20 cellular contexts compared by ENCODE assay signal in the genomic region with DNA sequence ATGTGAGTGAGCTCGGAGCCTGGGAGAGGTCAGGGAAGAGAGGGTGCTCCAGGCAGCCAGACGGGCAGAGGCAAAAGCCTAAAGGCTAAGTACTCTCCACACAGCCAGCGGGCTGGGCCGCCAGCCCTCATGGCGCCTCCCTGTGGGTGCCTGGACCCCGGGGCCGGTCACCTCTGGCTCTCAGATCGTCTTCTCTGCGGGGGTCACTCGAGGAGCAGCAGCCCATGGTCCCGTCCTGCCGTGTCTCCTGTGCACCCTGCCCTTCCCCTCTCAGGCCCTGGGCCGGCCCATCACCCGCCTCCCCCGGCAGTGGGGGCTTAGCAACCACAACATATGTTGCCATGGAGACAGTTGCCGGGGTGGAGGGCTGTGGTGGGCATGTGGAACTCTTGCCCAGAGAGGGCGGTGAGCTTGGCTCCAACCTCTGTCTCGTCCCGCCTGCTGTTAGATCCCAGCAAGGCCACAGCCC. TPM values are rescaled to one million over a fixed set of nuclear protein-coding genes. Genes with fewer than 3 reads are reported as not detected.
A peak's percentile ranks its signal among the peaks of the same experiment; 100 is the strongest.
DNase-seq lines count a peak whose midpoint lies in the region; ATAC-seq and TF ChIP-seq lines count a peak whose summit lies in the region.
"Had no signal": no experiment of that assay in that cellular context is flagged by ENCODE, and none has a peak within 500 bp of the region (broad histone marks: within the 10 kb centered on the region; RNA-seq: fewer than 3 reads in every experiment).

No MANE protein-coding gene starts in this region.

- no peak overlapping the region for H3K4ac ChIP-seq in neuronal stem cell (ENCODE audit: low read length)

- H2BK15ac ChIP-seq in neuronal stem cell (ENCODE audit: low read length) = no peak overlapping the region

- peaks cover 46% of the 10 kb centered on the region for H3K36me3 ChIP-seq in left ventricle myocardium inferior
- peaks cover 0 to 33% (median 3%) of the 10 kb centered on the region in 3 donors for H3K36me3 ChIP-seq in esophagus squamous epithelium
- H3K36me3 ChIP-seq in neuronal stem cell (replicated peaks in 1 of 2; ENCODE audit: control insufficient read depth in 2 of 2, insufficient read depth in 2 of 2, low read length in 2 of 2) = no peaks in the 10 kb centered on the region
- no peaks in the 10 kb centered on the region for H3K36me3 ChIP-seq in prostate gland
- H3K36me3 ChIP-seq: uterus had no signal

- H3K9me3 ChIP-seq in left ventricle myocardium inferior (replicated peaks) = no peaks in the 10 kb centered on the region
- no peaks in the 10 kb centered on the region for H3K9me3 ChIP-seq in esophagus squamous epithelium
- peaks cover 0 to 2% of the 10 kb centered on the region in 2 donors for H3K9me3 ChIP-seq in neuronal stem cell (replicated peaks in 1 of 2; ENCODE audit: control insufficient read depth in 2 of 2, insufficient read depth in 1 of 2, low read depth in 1 of 2, low read length in 2 of 2)
- H3K9me3 ChIP-seq in prostate gland = no peaks in the 10 kb centered on the region
- H3K9me3 ChIP-seq: mucosa of descending colon, right lobe of liver, uterus had no signal

- peak overlapping the region; percentile 23 for H4K8ac ChIP-seq in neuronal stem cell (ENCODE audit: low read depth, low read length)

- TF ChIP-seq POLR2A in esophagus squamous epithelium (IDR thresholded peaks at IDR 0.05) (no peak), prostate gland (IDR thresholded peaks at IDR 0.05) (no peak)

- H3K4me2 ChIP-seq in neuronal stem cell (ENCODE audit: insufficient read depth, low read length, poor library complexity, severe bottlenecking) = no peak overlapping the region

- WGBS in esophagus squamous epithelium, 2 donors = 64 to 92% methylated on average over 4 to 8 of the region's 19 CpGs
- no CpG with 5 or more reads among the region's 19 CpGs for WGBS in neuronal stem cell (ENCODE audit: extremely low coverage in 2 of 2, insufficient read length in 2 of 2, insufficient replicate concordance in 1 of 2), 2 donors
- WGBS in prostate gland = 82% methylated on average over 11 of the region's 19 CpGs

- peaks cover 6% of the 10 kb centered on the region for H3K4me1 Mint-ChIP-seq in stimulated activated memory B cell treated with anti-CD40 and anti-IgM and Interleukin-4, amounts not matched to agents 10 μg/mL and 1 μg/mL and 100 μg/mL, for 72 hours

- DNase-seq in left ventricle myocardium inferior (no peak), left cardiac atrium (no peak), esophagus squamous epithelium (lab: John Stamatoyannopoulos, UW) (no peak), neuronal stem cell (ENCODE audit: low spot score) (no peak), prostate gland (ENCODE audit: low spot score) (no peak), kidney glomerular epithelial cell (lab: John Stamatoyannopoulos, UW) (no peak)
- DNase-seq: activated CD4-positive, alpha-beta T cell treated with anti-CD3 and anti-CD28 coated beads, Interleukin-2, amount 50 U/mL, for 1 hour; GF-D8; immature natural killer cell; NCI-H2171; NK-92 treated with Interleukin-12 subunit alpha and Interleukin-12 subunit beta, amount 100 ng/mL, for 24 hours; SHP77; stimulated activated CD4-positive, alpha-beta T cell treated with anti-CD3 and anti-CD28 coated beads, Interleukin-4, amount 100 ng/mL, for 4 hours; T-helper 9 cell had no signal

- H3K9ac ChIP-seq in neuronal stem cell (ENCODE audit: low read depth, low read length, poor library complexity) = no peak overlapping the region

- H4K91ac ChIP-seq in neuronal stem cell (ENCODE audit: low read depth, low read length, poor library complexity) = no peak overlapping the region

- H3K4me3 Mint-ChIP-seq in stimulated activated memory B cell treated with anti-CD40 and anti-IgM and Interleukin-4, amounts not matched to agents 10 μg/mL and 1 μg/mL and 100 μg/mL, for 72 hours = no peak overlapping the region
- H3K4me3 Mint-ChIP-seq: activated T-helper 1 cell treated with anti-CD3 and anti-CD28 coated beads, Interleukin-12 subunit alpha, Interleukin-12 subunit beta, Interleukin-2, Interleukin-4 antibody, amounts not matched to agents 30 ng/mL and 10 ng/mL and 1 ng/mL, durations not matched to agents 14 hours and 24 hours and 36 hours; immature natural killer cell had no signal

- no peak overlapping the region for H2BK120ac ChIP-seq in neuronal stem cell (ENCODE audit: low read depth, low read length)

- TF ChIP-seq CTCF in left ventricle myocardium inferior (IDR thresholded peaks at IDR 0.05; ENCODE audit: borderline replicate concordance) (no peak), esophagus squamous epithelium (IDR thresholded peaks at IDR 0.05) (no peak), prostate gland (IDR thresholded peaks at IDR 0.05) (no peak)

- H2AK5ac ChIP-seq in neuronal stem cell (ENCODE audit: low read depth, low read length) = peak overlapping the region; percentile 45

- H2AFZ ChIP-seq in neuronal stem cell (ENCODE audit: low read length) = peak overlapping the region; percentile 69

- H3K4me1 ChIP-seq in left ventricle myocardium inferior = peaks cover 87% of the 10 kb centered on the region
- peaks cover 33 to 70% (median 39%) of the 10 kb centered on the region in 3 donors for H3K4me1 ChIP-seq in esophagus squamous epithelium
- H3K4me1 ChIP-seq in neuronal stem cell (ENCODE audit: control insufficient read depth in 2 of 2, insufficient read depth in 1 of 2, low read depth in 1 of 2, low read length in 2 of 2) = peaks cover 14 to 52% of the 10 kb centered on the region in 2 donors
- H3K4me1 ChIP-seq in prostate gland (replicated peaks) = peaks cover 8% of the 10 kb centered on the region

- no peak overlapping the region for H2BK12ac ChIP-seq in neuronal stem cell (ENCODE audit: low read length)

- peaks cover 14% of the 10 kb centered on the region for H3K27me3 Mint-ChIP-seq in stimulated activated memory B cell treated with anti-CD40 and anti-IgM and Interleukin-4, amounts not matched to agents 10 μg/mL and 1 μg/mL and 100 μg/mL, for 72 hours

- H3K27me3 ChIP-seq in left ventricle myocardium inferior (ENCODE audit: low read depth) (no peaks in the 10 kb centered on the region), esophagus squamous epithelium (no peaks in the 10 kb centered on the region), neuronal stem cell (ENCODE audit: control insufficient read depth in 3 of 3, insufficient read depth in 3 of 3, low read depth in 1 of 3, low read length in 3 of 3) (no peaks in the 10 kb centered on the region), prostate gland (replicated peaks; ENCODE audit: insufficient read depth) (no peaks in the 10 kb centered on the region)
- H3K27me3 ChIP-seq: right lobe of liver, uterus had no signal

- peaks cover 5% of the 10 kb centered on the region for H3K79me1 ChIP-seq in neuronal stem cell (ENCODE audit: low read depth, low read length)

- H3K23ac ChIP-seq in neuronal stem cell (ENCODE audit: low read depth, low read length, poor library complexity) = peak overlapping the region; percentile 61

- no peak overlapping the region for H3K27ac Mint-ChIP-seq in stimulated activated memory B cell treated with anti-CD40 and anti-IgM and Interleukin-4, amounts not matched to agents 10 μg/mL and 1 μg/mL and 100 μg/mL, for 72 hours
- H3K27ac Mint-ChIP-seq: activated T-helper 1 cell treated with anti-CD3 and anti-CD28 coated beads, Interleukin-12 subunit alpha, Interleukin-12 subunit beta, Interleukin-2, Interleukin-4 antibody, amounts not matched to agents 30 ng/mL and 10 ng/mL and 1 ng/mL, durations not matched to agents 14 hours and 24 hours and 36 hours; immature natural killer cell had no signal

- peak overlapping the region; percentile 77 for H3K4me3 ChIP-seq in left ventricle myocardium inferior
- H3K4me3 ChIP-seq in esophagus squamous epithelium = no peak overlapping the region
- no peak overlapping the region for H3K4me3 ChIP-seq in neuronal stem cell (ENCODE audit: low read length in 2 of 2)
- no peak overlapping the region for H3K4me3 ChIP-seq in prostate gland
- H3K4me3 ChIP-seq: mucosa of descending colon, right lobe of liver, uterus had no signal

- no peaks in the 10 kb centered on the region for H3K9me3 Mint-ChIP-seq in stimulated activated memory B cell treated with anti-CD40 and anti-IgM and Interleukin-4, amounts not matched to agents 10 μg/mL and 1 μg/mL and 100 μg/mL, for 72 hours
- H3K9me3 Mint-ChIP-seq: activated T-helper 1 cell treated with anti-CD3 and anti-CD28 coated beads, Interleukin-12 subunit alpha, Interleukin-12 subunit beta, Interleukin-2, Interleukin-4 antibody, amounts not matched to agents 30 ng/mL and 10 ng/mL and 1 ng/mL, durations not matched to agents 14 hours and 24 hours and 36 hours; immature natural killer cell had no signal

- no peaks in the 10 kb centered on the region for H3K36me3 Mint-ChIP-seq in stimulated activated memory B cell treated with anti-CD40 and anti-IgM and Interleukin-4, amounts not matched to agents 10 μg/mL and 1 μg/mL and 100 μg/mL, for 72 hours

- peak overlapping the region; percentile 93 for H3K27ac ChIP-seq in left ventricle myocardium inferior (replicated peaks)
- H3K27ac ChIP-seq in esophagus squamous epithelium = peak overlapping the region in 3 of 4 donors; percentile 45 to 69 (median 54)
- no peak overlapping the region for H3K27ac ChIP-seq in neuronal stem cell (replicated peaks; ENCODE audit: low read length)
- no peak overlapping the region for H3K27ac ChIP-seq in prostate gland
- H3K27ac ChIP-seq: right lobe of liver had no signal

- intact Hi-C loops in left ventricle myocardium inferior (cut with micrococcal nuclease) (loop anchor here (5.0 kb wide), 1 partner anchor 81 kb away; no protein-coding TSS in a partner anchor), left cardiac atrium (cut with DNase I) (loop anchor here (5.0 to 10.0 kb wide), 3 partner anchors 68 to 136 kb away; partner anchors contain the start of genes CDK9 (in 1 of the 2), FPGS (in 1 of the 2) and TOR2A (in 1 of the 2)), esophagus squamous epithelium (cut with DNase I) (loop anchor here (10.0 kb wide), 1 partner anchor 138 kb away; the partner anchor contains the start of gene TOR2A), prostate gland (cut with DNase I) (loop anchor here (5.0 kb wide), 2 partner anchors 39 to 281 kb away; no protein-coding TSS in a partner anchor)

- peak overlapping the region; percentile 13 for H3K18ac ChIP-seq in neuronal stem cell (ENCODE audit: low read length)

- H2BK5ac ChIP-seq in neuronal stem cell (ENCODE audit: low read length) = no peak overlapping the region

- H3K14ac ChIP-seq in neuronal stem cell (ENCODE audit: low read length) = no peak overlapping the region

- no peak for ATAC-seq in left cardiac atrium
- ATAC-seq in stimulated activated memory B cell treated with anti-CD40 and anti-IgM and Interleukin-4, amounts not matched to agents 10 μg/mL and 1 μg/mL and 100 μg/mL, for 72 hours = no peak
- no peak for ATAC-seq in HG03039 (IDR thresholded peaks at IDR 0.05; ENCODE audit: unreplicated experiment)
- ATAC-seq: mucosa of descending colon had no signal

RNA-seq across cellular contexts. Expression of gene AK1, which starts 4.2 kb away (rescaled TPM):
- total RNA-seq in left ventricle myocardium inferior = 844 TPM
- total RNA-seq in left cardiac atrium = 100 to 1,000 TPM; 593 to 626 TPM
- total RNA-seq in esophagus squamous epithelium = 10 to 100 TPM; 11.1 to 36.1 (median 26.8) TPM
- polyA plus RNA-seq in neuronal stem cell (2013, experiment 1 of 2) = 36.1 TPM
- 36.6 TPM for polyA plus RNA-seq in neuronal stem cell (2013, experiment 2 of 2)
- 100 to 1,000 TPM in 1 of 2 donors, 10 to 100 TPM in 1; 22.2 to 123 TPM for total RNA-seq in prostate gland

RNA-seq across cellular contexts. Expression of gene ENG, which starts 18.8 kb away (rescaled TPM):
- total RNA-seq in left ventricle myocardium inferior (139 TPM), left cardiac atrium (100 to 1,000 TPM; 132 to 392 TPM), esophagus squamous epithelium (10 to 100 TPM in 3 of 4 donors, 1 to 10 TPM in 1; 7.2 to 32.8 (median 18.0) TPM), prostate gland (100 to 1,000 TPM in 1 of 2 donors, 10 to 100 TPM in 1; 24.3 to 336 TPM)
- polyA plus RNA-seq in neuronal stem cell (2013, experiment 1 of 2) = 0.11 TPM
- polyA plus RNA-seq in neuronal stem cell (2013, experiment 2 of 2) = 0.10 TPM

RNA-seq across cellular contexts. Expression of gene ST6GALNAC6, which starts 26.1 kb away (rescaled TPM):
- total RNA-seq in left ventricle myocardium inferior = 48.4 TPM
- total RNA-seq in left cardiac atrium = 10 to 100 TPM; 56.7 to 71.7 TPM
- 10 to 100 TPM; 14.5 to 69.4 (median 26.1) TPM for total RNA-seq in esophagus squamous epithelium
- 31.0 TPM for polyA plus RNA-seq in neuronal stem cell (2013, experiment 1 of 2)
- 30.5 TPM for polyA plus RNA-seq in neuronal stem cell (2013, experiment 2 of 2)
- total RNA-seq in prostate gland = 10 to 100 TPM; 46.4 to 95.1 TPM

RNA-seq across cellular contexts. Expression of gene ST6GALNAC4, which starts 43.6 kb away (rescaled TPM):
- total RNA-seq in left ventricle myocardium inferior = 31.3 TPM
- 10 to 100 TPM; 35.8 to 49.9 TPM for total RNA-seq in left cardiac atrium
- 10 to 100 TPM; 12.5 to 33.0 (median 23.8) TPM for total RNA-seq in esophagus squamous epithelium
- 11.3 TPM for polyA plus RNA-seq in neuronal stem cell (2013, experiment 1 of 2)
- 12.7 TPM for polyA plus RNA-seq in neuronal stem cell (2013, experiment 2 of 2)
- 10 to 100 TPM; 21.8 to 47.0 TPM for total RNA-seq in prostate gland

RNA-seq across cellular contexts. Expression of gene PIP5KL1, which starts 57.3 kb away (rescaled TPM):
- total RNA-seq in left ventricle myocardium inferior = 0.85 TPM
- total RNA-seq in left cardiac atrium = under 1 TPM; 0.50 to 0.99 TPM
- 1 to 10 TPM in 3 of 4 donors, not detected in 1; 3.1 to 4.6 (median 3.6) TPM for total RNA-seq in esophagus squamous epithelium
- polyA plus RNA-seq in neuronal stem cell (2013, experiment 1 of 2) = 2.4 TPM
- 2.5 TPM for polyA plus RNA-seq in neuronal stem cell (2013, experiment 2 of 2)
- 10 to 100 TPM in 1 of 2 donors, 1 to 10 TPM in 1; 3.1 to 16.5 TPM for total RNA-seq in prostate gland

Comparison
In these comparisons a context has a peak if more than half of its experiments do, and no peak if none do; other contexts are left out.
1. H3K27ac ChIP-seq: peak in left ventricle myocardium inferior (single experiment) and esophagus squamous epithelium (3 of 4); none in neuronal stem cell (single experiment) and prostate gland (0 of 2).